In the genomic region with DNA sequence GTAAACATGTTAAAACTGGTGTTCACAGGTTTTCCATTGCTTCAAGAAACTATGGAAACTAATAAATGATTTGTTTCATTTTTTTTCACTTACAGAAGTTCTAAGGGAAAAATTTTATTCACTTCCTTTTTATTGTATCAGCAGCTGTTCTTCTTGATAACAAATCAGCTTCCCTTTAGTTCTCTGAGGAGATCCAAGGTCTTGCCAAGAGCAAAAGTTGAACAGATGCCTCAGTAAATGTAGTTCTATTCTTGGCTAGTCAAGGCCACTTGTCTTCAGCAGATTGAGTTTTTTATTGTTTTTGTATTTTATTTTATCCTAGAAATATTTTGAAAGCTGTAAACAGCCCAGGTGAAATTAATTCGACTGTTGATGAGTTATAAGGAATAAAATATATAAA, we compare ENCODE assay signal across 25 cellular contexts. TPM values are rescaled to one million over a fixed set of nuclear protein-coding genes. Genes with fewer than 3 reads are reported as not detected.
"Had no signal": no experiment of that assay in that cellular context is flagged by ENCODE, and none has a peak within 500 bp of the region (broad histone marks: within the 10 kb centered on the region; RNA-seq: fewer than 3 reads in every experiment).

No MANE protein-coding gene starts in this region.

- DNase-seq: activated CD4-positive, alpha-beta memory T cell treated with anti-CD3 and anti-CD28 coated beads, Interleukin-2, amount 10 ng/mL, durations not matched to agents 7 days and 5 days; activated CD4-positive, alpha-beta T cell treated with anti-CD3 and anti-CD28 coated beads for 36 hours; activated CD4-positive, alpha-beta T cell treated with anti-CD3 and anti-CD28 coated beads, Interleukin-2, amount 50 U/mL, for 1 hour; activated CD8-positive, alpha-beta memory T cell treated with anti-CD3 and anti-CD28 coated beads, Interleukin-2, amount 50 U/mL, for 4 hours; activated gamma-delta T cell treated with Interleukin-2 at 50 U/mL for 16 hours; activated naive CD4-positive, alpha-beta T cell treated with anti-CD3 and anti-CD28 coated beads, Interleukin-2, amount 10 ng/mL, durations not matched to agents 7 days and 5 days; activated naive CD8-positive, alpha-beta T cell treated with anti-CD3 and anti-CD28 coated beads for 36 hours; activated T-cell treated with anti-CD3 and anti-CD28 coated beads, Interleukin-2, amount 50 U/mL, for 72 hours; caudate nucleus; cortex of kidney; NCI-H1092; NCI-H1417; NCI-H1694; NCI-H2107; NCI-H524 treated with DMSO at 0.1 percent for 48 hours; NCI-H82; NK-92 treated with Interleukin-12 subunit alpha and Interleukin-12 subunit beta, amount 100 ng/mL, for 24 hours; SHP77; T-helper 17 cell; T-helper 9 cell; WERI-Rb-1 had no signal

- ATAC-seq: K562, T-helper 17 cell had no signal

RNA-seq across cellular contexts. Expression of a gene that starts 41.8 kb away (rescaled TPM):
- total RNA-seq: activated CD4-positive, alpha-beta memory T cell treated with anti-CD3 and anti-CD28 coated beads, Interleukin-2, amount 10 ng/mL, durations not matched to agents 7 days and 5 days; activated T-helper 2 cell treated with anti-CD3 and anti-CD28 coated beads, Interferon-gamma antibody, Interleukin-2, Interleukin-4, amounts not matched to agents 10 μg/mL and 5 μg/mL and 100 μg/mL, durations not matched to agents 14 hours and 24 hours and 36 hours; LHCN-M2; MCF 10A had no signal
